Comparison of ENCODE assay signal across 1 cellular context in the genomic region with DNA sequence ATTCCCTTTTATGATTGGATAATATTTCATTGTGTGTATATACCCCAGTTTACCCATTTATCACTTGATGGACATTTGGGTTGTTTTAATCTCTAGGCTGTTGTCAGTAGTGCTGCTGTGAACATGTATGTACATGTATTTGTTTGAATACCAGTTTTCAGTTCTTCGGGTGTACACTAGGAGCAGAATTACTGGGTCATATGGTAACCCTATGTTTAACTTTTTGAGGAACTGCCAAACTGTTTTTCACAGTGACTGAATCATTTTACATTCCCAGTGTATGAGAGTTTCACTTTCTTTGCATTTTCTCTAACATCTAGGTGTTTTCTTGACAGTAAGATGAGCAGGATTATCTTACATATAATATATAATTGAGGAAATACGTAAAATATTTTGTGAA.
TF ChIP-seq lines count a peak whose summit lies in the region.

No MANE protein-coding gene starts in this region.

TF ChIP-seq in IMR-90, 13 proteins besides CTCF, POLR2A, EP300 and RAD21 (continued from another document):
- TF ChIP-seq USF2 (IDR thresholded peaks at IDR 0.05; ENCODE audit: low read depth, low read length) (no peak), RCOR1 (IDR thresholded peaks at IDR 0.05; ENCODE audit: insufficient replicate concordance, low read length) (no peak), MAZ (IDR thresholded peaks at IDR 0.05; ENCODE audit: borderline replicate concordance, low read depth, low read length) (no peak), BHLHE40 (IDR thresholded peaks at IDR 0.05; ENCODE audit: low read depth, low read length) (no peak), NFE2L2 (IDR thresholded peaks at IDR 0.05; ENCODE audit: low read depth, low read length) (no peak), MAFK (IDR thresholded peaks at IDR 0.05; ENCODE audit: low read depth, low read length) (no peak), CEBPB (IDR thresholded peaks at IDR 0.05; ENCODE audit: low read depth, low read length) (no peak), RFX5 (IDR thresholded peaks at IDR 0.05; ENCODE audit: low read depth, low read length) (no peak), CHD1 (IDR thresholded peaks at IDR 0.05; ENCODE audit: low read depth, low read length) (no peak), MXI1 (IDR thresholded peaks at IDR 0.05; ENCODE audit: borderline replicate concordance, low read depth, low read length) (no peak), SMC3 (IDR thresholded peaks at IDR 0.05; ENCODE audit: low read depth, low read length) (no peak)
